Comparison of ENCODE assay signal across 24 cellular contexts in the genomic region with DNA sequence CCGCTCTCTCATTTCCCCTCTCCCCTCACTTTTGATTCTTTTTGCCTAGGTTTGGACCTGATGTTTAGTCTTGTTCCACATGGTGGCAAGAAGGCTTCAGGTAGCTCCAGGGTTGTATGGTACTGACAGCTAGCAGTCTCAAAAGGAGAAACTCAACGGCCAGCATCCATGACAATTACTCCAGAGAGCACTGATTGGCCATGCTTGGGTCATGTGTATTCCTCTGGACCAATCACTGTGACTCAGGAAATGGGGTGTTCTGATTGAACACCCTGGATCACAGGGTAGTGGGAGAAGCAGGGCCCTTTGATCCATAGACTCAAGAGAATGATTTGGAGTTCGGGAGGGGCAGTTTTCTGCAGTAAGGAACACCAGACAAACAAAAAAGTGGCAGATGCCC. TPM values are rescaled to one million over a fixed set of nuclear protein-coding genes. Genes with fewer than 3 reads are reported as not detected.
A peak's percentile ranks its signal among the peaks of the same experiment; 100 is the strongest.
DNase-seq lines count a peak whose midpoint lies in the region; ATAC-seq, FAIRE-seq and TF ChIP-seq lines count a peak whose summit lies in the region.
"Had no signal": no experiment of that assay in that cellular context is flagged by ENCODE, and none has a peak within 500 bp of the region (broad histone marks: within the 10 kb centered on the region; RNA-seq: fewer than 3 reads in every experiment).

No MANE protein-coding gene starts in this region.

- H3K36me3 Mint-ChIP-seq in stimulated activated naive CD8-positive, alpha-beta T cell treated with anti-CD3 and anti-CD28 coated beads, Interleukin-15, Interleukin-2, amounts not matched to agents 100 ng/mL and 50 ng/mL, for 24 hours (ENCODE audit: low read depth) = peaks cover 5% of the 10 kb centered on the region
- H3K36me3 Mint-ChIP-seq: CD14-positive monocyte had no signal

- H3K9me3 Mint-ChIP-seq in stimulated activated naive CD8-positive, alpha-beta T cell treated with anti-CD3 and anti-CD28 coated beads, Interleukin-15, Interleukin-2, amounts not matched to agents 100 ng/mL and 50 ng/mL, for 24 hours = peaks cover 3% of the 10 kb centered on the region
- H3K9me3 Mint-ChIP-seq: CD4-positive, alpha-beta T cell; CD8-positive, alpha-beta memory T cell; HFFc6 had no signal

- in situ Hi-C loops in K562 (cut with MboI) = no loop called here

- DNase-seq in stimulated activated naive CD8-positive, alpha-beta T cell treated with anti-CD3 and anti-CD28 coated beads, Interleukin-15, Interleukin-2, amounts not matched to agents 100 U/mL and 50 U/mL, for 24 hours = no peak
- peak in 3 of 4 experiments; percentile 15 to 29 (median 26) for DNase-seq in K562 (ENCODE audit: extremely low read depth in 1 of 4, low spot score in 3 of 4)
- peak; percentile 30 for DNase-seq in testis
- no peak for DNase-seq in AG20443 (ENCODE audit: low spot score)
- no peak for DNase-seq in mesendoderm
- DNase-seq: AML-193; BE2C; CD4-positive, alpha-beta T cell; CD8-positive, alpha-beta memory T cell; DMS 273 treated with DMSO at 0.1 percent for 48 hours; DMS79; GF-D8; GOT3; HFFc6 had no signal

- no peak overlapping the region for H4K5ac ChIP-seq in mesendoderm (ENCODE audit: low read length)

- H3K9ac ChIP-seq in K562 (ENCODE audit: insufficient read depth in 1 of 2, low read depth in 2 of 2, low read length in 2 of 2) (no peak overlapping the region), mesendoderm (ENCODE audit: low read length) (no peak overlapping the region)
- H3K9ac ChIP-seq: BLaER1 treated with 17β-estradiol and CSF1 and Interleukin-3, amounts not matched to agents 10 nM and 100 nM had no signal

- TF ChIP-seq CTCF in K562 (IDR thresholded peaks at IDR 0.05 in 2 of 3, conservative IDR thresholded peaks at IDR 0.05 in 1 of 3; ENCODE audit: insufficient read depth in 2 of 3, low read depth in 1 of 3, low read length in 3 of 3) = no peak
- TF ChIP-seq CTCF in testis (IDR thresholded peaks at IDR 0.05) = no peak

- H2BK15ac ChIP-seq in mesendoderm (replicated peaks; ENCODE audit: low read depth) = no peak overlapping the region

- H3K27ac ChIP-seq in K562 (ENCODE audit: extremely low read depth, low read depth, low read length) (no peak overlapping the region), testis (no peak overlapping the region), mesendoderm (ENCODE audit: low read depth, low read length) (no peak overlapping the region)
- H3K27ac ChIP-seq: 22Rv1; BLaER1 treated with 17β-estradiol and CSF1 and Interleukin-3, amounts not matched to agents 10 nM and 100 nM had no signal

- H3K4me1 ChIP-seq in K562 (replicated peaks in 1 of 2; ENCODE audit: control insufficient read depth in 2 of 2, insufficient read depth in 2 of 2, low read length in 2 of 2) = no peaks in the 10 kb centered on the region
- no peaks in the 10 kb centered on the region for H3K4me1 ChIP-seq in testis
- no peaks in the 10 kb centered on the region for H3K4me1 ChIP-seq in mesendoderm (ENCODE audit: control insufficient read depth, low read depth, low read length)
- H3K4me1 ChIP-seq: BE2C, HAP-1 had no signal

- no peak overlapping the region for H3K18ac ChIP-seq in mesendoderm (ENCODE audit: low read length)

- TF ChIP-seq EP300 in K562 (IDR thresholded peaks at IDR 0.05; ENCODE audit: low read length) = no peak

- WGBS in K562 (ENCODE audit: insufficient coverage, low coverage, missing lambda C conversion rate) = 0% methylated on average over 3 of the region's 3 CpGs
- WGBS in testis, 2 donors = 60 to 78% methylated on average over 3 of the region's 3 CpGs
- WGBS in mesendoderm (ENCODE audit: extremely low coverage, insufficient coverage, low lambda C conversion rate) = no CpG with 5 or more reads among the region's 3 CpGs

- H3K23ac ChIP-seq in mesendoderm (ENCODE audit: low read length) = no peak overlapping the region

- no peaks in the 10 kb centered on the region for H3K9me3 ChIP-seq in K562 (replicated peaks; ENCODE audit: control insufficient read depth, insufficient read depth, low read depth, low read length)
- no peaks in the 10 kb centered on the region for H3K9me3 ChIP-seq in testis
- H3K9me3 ChIP-seq: BE2C, HAP-1 had no signal

- TF ChIP-seq POLR2A in K562 (conservative IDR thresholded peaks at IDR 0.05) = no peak
- no peak for TF ChIP-seq POLR2A in testis (IDR thresholded peaks at IDR 0.05)

- H3K79me2 ChIP-seq in K562 (ENCODE audit: control insufficient read depth, insufficient read depth, low read length) (no peaks in the 10 kb centered on the region), mesendoderm (ENCODE audit: control insufficient read depth, insufficient read depth, low read length) (no peaks in the 10 kb centered on the region)

- H4K20me1 ChIP-seq in K562 (replicated peaks; ENCODE audit: control insufficient read depth, insufficient read depth, low read length) = no peaks in the 10 kb centered on the region
- H4K20me1 ChIP-seq: BLaER1 treated with 17β-estradiol and CSF1 and Interleukin-3, amounts not matched to agents 10 nM and 100 nM had no signal

- no peaks in the 10 kb centered on the region for H3K9me1 ChIP-seq in K562 (ENCODE audit: control insufficient read depth, insufficient read depth, low read length)

- TF ChIP-seq RAD21 in K562 (CRISPR knock-in tag; conservative IDR thresholded peaks at IDR 0.05 in 1 of 2, IDR thresholded peaks at IDR 0.05 in 1 of 2) = no peak

- H3K4ac ChIP-seq in mesendoderm (ENCODE audit: low read depth, low read length) = no peak overlapping the region

- no peak for FAIRE-seq in K562 (lab: Jason Lieb, UNC)
- FAIRE-seq: A204.1, D721Med, GM12891, GM18507, H54 had no signal

- H3K4me1 Mint-ChIP-seq in stimulated activated naive CD8-positive, alpha-beta T cell treated with anti-CD3 and anti-CD28 coated beads, Interleukin-15, Interleukin-2, amounts not matched to agents 100 ng/mL and 50 ng/mL, for 24 hours (ENCODE audit: low read depth) = peaks cover 66% of the 10 kb centered on the region

- H3K4me2 ChIP-seq in K562 (ENCODE audit: insufficient read depth, low read length) (no peak overlapping the region), mesendoderm (ENCODE audit: low read length) (no peak overlapping the region)

- ATAC-seq in stimulated activated naive CD8-positive, alpha-beta T cell treated with anti-CD3 and anti-CD28 coated beads, Interleukin-15, Interleukin-2, amounts not matched to agents 100 U/mL and 50 U/mL, for 24 hours = no peak
- ATAC-seq in K562 = peak; percentile 54; the same call in 2 of the 3 replicates

- no peak overlapping the region for H2AK5ac ChIP-seq in mesendoderm (ENCODE audit: low read length)

- H3K79me1 ChIP-seq in mesendoderm (ENCODE audit: low read length) = no peaks in the 10 kb centered on the region

- H3K27ac Mint-ChIP-seq in stimulated activated naive CD8-positive, alpha-beta T cell treated with anti-CD3 and anti-CD28 coated beads, Interleukin-15, Interleukin-2, amounts not matched to agents 100 ng/mL and 50 ng/mL, for 24 hours = peak overlapping the region; percentile 46
- H3K27ac Mint-ChIP-seq: CD14-positive monocyte; CD4-positive, alpha-beta T cell; HFFc6 had no signal

- H3K27me3 Mint-ChIP-seq in stimulated activated naive CD8-positive, alpha-beta T cell treated with anti-CD3 and anti-CD28 coated beads, Interleukin-15, Interleukin-2, amounts not matched to agents 100 ng/mL and 50 ng/mL, for 24 hours = peaks cover 3% of the 10 kb centered on the region
- H3K27me3 Mint-ChIP-seq: CD4-positive, alpha-beta T cell; CD8-positive, alpha-beta memory T cell had no signal

- H3K4me3 ChIP-seq in K562 (no peak overlapping the region), testis (no peak overlapping the region), mesendoderm (ENCODE audit: low read length) (no peak overlapping the region)
- H3K4me3 ChIP-seq: BLaER1 treated with 17β-estradiol and CSF1 and Interleukin-3, amounts not matched to agents 10 nM and 100 nM; HAP-1 had no signal

- H4K8ac ChIP-seq in mesendoderm (ENCODE audit: low read depth, low read length) = no peak overlapping the region

- H3K27me3 ChIP-seq in K562 (ENCODE audit: control insufficient read depth in 2 of 2, insufficient read depth in 2 of 2, low read length in 2 of 2) = no peaks in the 10 kb centered on the region; a peak in 1 of 5 replicates
- H3K27me3 ChIP-seq in testis = no peaks in the 10 kb centered on the region
- no peaks in the 10 kb centered on the region for H3K27me3 ChIP-seq in mesendoderm (ENCODE audit: insufficient read depth, low read length, poor library complexity)
- H3K27me3 ChIP-seq: BE2C; BLaER1 treated with 17β-estradiol and CSF1 and Interleukin-3, amounts not matched to agents 10 nM and 100 nM had no signal

- CTCF ChIA-PET in K562 (lab: Yijun Ruan, JAX; ENCODE audit: low intra/inter-chr PET ratio) = no interaction called here

- POLR2A ChIA-PET in K562 (lab: Yijun Ruan, JAX) = interaction anchor here (0.6 kb wide), 1 partner anchor 182 kb away, joined by 5 read pairs; no protein-coding TSS in a partner anchor

- no peak overlapping the region for H3K4me3 Mint-ChIP-seq in stimulated activated naive CD8-positive, alpha-beta T cell treated with anti-CD3 and anti-CD28 coated beads, Interleukin-15, Interleukin-2, amounts not matched to agents 100 ng/mL and 50 ng/mL, for 24 hours
- H3K4me3 Mint-ChIP-seq: CD14-positive monocyte; CD4-positive, alpha-beta T cell; CD8-positive, alpha-beta memory T cell; HFFc6 had no signal

- no peak overlapping the region for H3K56ac ChIP-seq in mesendoderm (ENCODE audit: low read length)

- no TSS peak for BruUV-seq in K562 (replicated peaks; lab: Mats Ljungman, UMichigan)

- no peak overlapping the region for H2BK120ac ChIP-seq in mesendoderm (ENCODE audit: low read depth, low read length)

- no peak overlapping the region for H2BK5ac ChIP-seq in mesendoderm (ENCODE audit: low read length)

- no peak overlapping the region for H2AFZ ChIP-seq in K562 (ENCODE audit: low read depth, low read length)

- intact Hi-C loops in K562 (cut with micrococcal nuclease) (no loop called here), testis (cut with DNase I; ENCODE audit: low total_unique reads) (no loop called here)

- no peaks in the 10 kb centered on the region for H3K36me3 ChIP-seq in K562 (ENCODE audit: control insufficient read depth, insufficient read depth, low read length)
- no peaks in the 10 kb centered on the region for H3K36me3 ChIP-seq in testis (ENCODE audit: low read depth, missing control alignments)
- no peaks in the 10 kb centered on the region for H3K36me3 ChIP-seq in mesendoderm (ENCODE audit: control insufficient read depth, insufficient read depth, low read length)
- H3K36me3 ChIP-seq: BE2C; BLaER1 treated with 17β-estradiol and CSF1 and Interleukin-3, amounts not matched to agents 10 nM and 100 nM; HAP-1 had no signal

RNA-seq across cellular contexts. Expression of gene DYRK2, which starts 45.4 kb away (rescaled TPM):
- total RNA-seq in K562 (2011; cell fraction: chromatin; rRNA removed; ENCODE audit: low replicate concordance) = 15.4 and 18.1 TPM in 2 replicates
- 7.0 and 8.2 TPM in 2 replicates for total RNA-seq in K562 (2011; cell fraction: nucleolus; rRNA removed)
- total RNA-seq in K562 (2011; cell fraction: nucleoplasm; rRNA removed) = 12.1 and 19.5 TPM in 2 replicates
- total RNA-seq in K562 (2014; rRNA removed) (8.9 and 9.3 TPM in 2 replicates), K562 (2014; rRNA removed; fragmentation: Illumina TruSeq; extraction: Trizol) (7.7 and 8.3 TPM in 2 replicates), K562 (2015; rRNA removed; fragmentation: Illumina TruSeq; extraction: Trizol) (7.6 and 8.4 TPM in 2 replicates), K562 (2021) (15.1 and 15.4 TPM in 2 replicates), testis (10 to 100 TPM; 17.4 to 18.4 TPM)
- polyA plus RNA-seq in K562 (2011; rRNA removed) (12.5 TPM in 2 replicates), K562 (2014; fragmentation: Illumina TruSeq; extraction: Trizol) (7.5 and 7.9 TPM in 2 replicates), K562 (2014; fragmentation: Nextera tagmentation; extraction: Ambion mirVana) (1 to 10 TPM; 1.7 to 1.8 TPM), K562 (2014; rRNA removed) (7.8 and 8.9 TPM in 2 replicates), testis (ENCODE audit: insufficient read depth, low read depth, low replicate concordance) (14.6 TPM)
- polyA plus RNA-seq in K562 (2011; cell fraction: cytosol; rRNA removed) = 8.7 and 10.3 TPM in 2 replicates
- 11.8 and 13.0 TPM in 2 replicates for polyA plus RNA-seq in K562 (2011; cell fraction: nucleus; rRNA removed)
- 4.8 and 6.6 TPM in 2 replicates for polyA plus RNA-seq in K562 (2012)
- 30.0 and 36.5 TPM in 2 replicates for polyA minus RNA-seq in K562 (2011; rRNA and poly(A)+ RNA removed)
- polyA minus RNA-seq in K562 (2011; cell fraction: cytosol; rRNA and poly(A)+ RNA removed) = 11.6 and 14.4 TPM in 2 replicates
- 10.8 and 18.7 TPM in 2 replicates for polyA minus RNA-seq in K562 (2011; cell fraction: nucleus; rRNA and poly(A)+ RNA removed)
- polyA plus RNA-seq in mesendoderm (2013, experiment 1 of 2) = 17.7 TPM
- polyA plus RNA-seq in mesendoderm (2013, experiment 2 of 2) = 18.5 TPM

Comparison
In these comparisons a context has a peak if more than half of its experiments do, and no peak if none do; other contexts are left out.
1. DNase-seq: peak in K562 (3 of 4) and testis (single experiment); none in stimulated activated naive CD8-positive, alpha-beta T cell treated with anti-CD3 and anti-CD28 coated beads, Interleukin-15, Interleukin-2, amounts not matched to agents 100 U/mL and 50 U/mL, for 24 hours (single experiment), AG20443 (single experiment) and mesendoderm (single experiment).